ENCODE assay signal across 39 cellular contexts in the genomic region with DNA sequence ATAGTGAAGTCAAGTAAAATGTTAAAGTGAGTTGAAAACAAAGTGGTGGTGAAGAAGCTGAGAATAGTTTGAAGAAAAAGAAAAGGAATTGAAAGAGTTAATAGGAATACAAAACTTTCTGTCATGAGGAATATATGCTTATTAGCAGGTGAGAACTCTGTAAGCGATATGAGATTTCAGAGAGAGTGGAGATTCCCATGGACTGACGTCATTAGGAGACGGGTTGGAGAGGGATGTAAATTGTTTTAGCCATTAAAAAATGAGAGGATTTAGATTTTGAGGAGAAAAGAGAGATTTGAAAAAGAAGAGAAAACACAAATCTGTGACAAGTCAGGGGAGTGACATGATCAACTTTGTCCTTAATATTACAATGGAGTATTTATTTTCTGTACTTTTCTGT. TPM values are rescaled to one million over a fixed set of nuclear protein-coding genes. Genes with fewer than 3 reads are reported as not detected.
"Had no signal": no experiment of that assay in that cellular context is flagged by ENCODE, and none has a peak within 500 bp of the region (broad histone marks: within the 10 kb centered on the region; RNA-seq: fewer than 3 reads in every experiment).

No MANE protein-coding gene starts in this region.

- H3K27me3 Mint-ChIP-seq: activated B cell treated with CpG ODN at 0.5 μM for 24 hours; activated CD4-positive, alpha-beta memory T cell treated with anti-CD3 and anti-CD28 coated beads for 36 hours; activated CD4-positive, alpha-beta T cell treated with anti-CD3 and anti-CD28 coated beads, Interleukin-2, amount 10 ng/mL, durations not matched to agents 24 days and 14 days; activated CD8-positive, alpha-beta T cell treated with anti-CD3 and anti-CD28 coated beads for 36 hours; activated naive CD8-positive, alpha-beta T cell treated with anti-CD3 and anti-CD28 coated beads for 36 hours; activated T-helper 17 cell treated with anti-CD3 and anti-CD28 coated beads, Interleukin-2, amount 50 U/mL, for 72 hours; brain; central memory CD8-positive, alpha-beta T cell had no signal

- H3K36me3 ChIP-seq: adrenal gland, cardiac muscle cell had no signal

- H3K27me3 ChIP-seq: adrenal gland, cardiac muscle cell had no signal

- ATAC-seq: activated CD8-positive, alpha-beta T cell treated with anti-CD3 and anti-CD28 coated beads for 36 hours; activated naive CD4-positive, alpha-beta T cell treated with anti-CD3 and anti-CD28 coated beads, Interleukin-2, amount 50 U/mL, for 72 hours; activated T-cell treated with anti-CD3 and anti-CD28 coated beads, Interleukin-2, amount 50 U/mL, for 4 hours; activated T-cell treated with anti-CD3 and anti-CD28 coated beads, Interleukin-2, amount 50 U/mL, for 72 hours; activated T-helper 17 cell treated with anti-CD3 and anti-CD28 coated beads, Interleukin-2, amount 50 U/mL, for 72 hours had no signal

- H3K4me3 Mint-ChIP-seq: activated B cell treated with CpG ODN at 0.5 μM for 24 hours; activated CD4-positive, alpha-beta memory T cell treated with anti-CD3 and anti-CD28 coated beads for 36 hours; activated CD4-positive, alpha-beta T cell treated with anti-CD3 and anti-CD28 coated beads, Interleukin-2, amount 10 ng/mL, durations not matched to agents 24 days and 14 days; activated CD8-positive, alpha-beta T cell treated with anti-CD3 and anti-CD28 coated beads for 36 hours; activated naive CD4-positive, alpha-beta T cell treated with anti-CD3 and anti-CD28 coated beads for 36 hours; activated naive CD8-positive, alpha-beta T cell treated with anti-CD3 and anti-CD28 coated beads for 36 hours; activated T-cell treated with anti-CD3 and anti-CD28 coated beads, Interleukin-2, amount 50 U/mL, for 4 hours; activated T-cell treated with anti-CD3 and anti-CD28 coated beads, Interleukin-2, amount 50 U/mL, for 72 hours; activated T-helper 1 cell treated with anti-CD3 and anti-CD28 coated beads, Interleukin-12 subunit alpha, Interleukin-12 subunit beta, Interleukin-2, Interleukin-4 antibody, amounts not matched to agents 30 ng/mL and 10 ng/mL and 1 ng/mL, durations not matched to agents 14 hours and 24 hours and 36 hours; activated T-helper 17 cell treated with anti-CD3 and anti-CD28 coated beads, Interleukin-2, amount 50 U/mL, for 72 hours; brain; central memory CD8-positive, alpha-beta T cell; T-helper 1 cell treated with Interleukin-12 subunit alpha and Interleukin-12 subunit beta and Interleukin-4 antibody, amounts not matched to agents 30 μg/mL and 1 μg/mL, for 36 hours; T-helper 2 cell treated with Interferon-gamma antibody and Interleukin-4, amounts not matched to agents 5 μg/mL and 100 μg/mL, for 36 hours had no signal

- H3K9me3 ChIP-seq: adrenal gland had no signal

- H3K36me3 Mint-ChIP-seq: activated CD4-positive, alpha-beta memory T cell treated with anti-CD3 and anti-CD28 coated beads for 36 hours; activated naive CD4-positive, alpha-beta T cell treated with anti-CD3 and anti-CD28 coated beads, Interleukin-2, amount 50 U/mL, for 72 hours; activated naive CD8-positive, alpha-beta T cell treated with anti-CD3 and anti-CD28 coated beads for 36 hours; brain had no signal

- H3K9me3 Mint-ChIP-seq: activated B cell treated with CpG ODN at 0.5 μM for 24 hours; activated CD4-positive, alpha-beta memory T cell treated with anti-CD3 and anti-CD28 coated beads for 36 hours; activated CD4-positive, alpha-beta T cell treated with anti-CD3 and anti-CD28 coated beads, Interleukin-2, amount 10 ng/mL, durations not matched to agents 24 days and 14 days; activated CD8-positive, alpha-beta T cell treated with anti-CD3 and anti-CD28 coated beads for 36 hours; activated naive CD4-positive, alpha-beta T cell treated with anti-CD3 and anti-CD28 coated beads for 36 hours; activated naive CD8-positive, alpha-beta T cell treated with anti-CD3 and anti-CD28 coated beads for 36 hours; activated T-cell treated with anti-CD3 and anti-CD28 coated beads, Interleukin-2, amount 50 U/mL, for 4 hours; activated T-cell treated with anti-CD3 and anti-CD28 coated beads, Interleukin-2, amount 50 U/mL, for 72 hours; activated T-helper 1 cell treated with anti-CD3 and anti-CD28 coated beads, Interleukin-12 subunit alpha, Interleukin-12 subunit beta, Interleukin-2, Interleukin-4 antibody, amounts not matched to agents 30 ng/mL and 10 ng/mL and 1 ng/mL, durations not matched to agents 14 hours and 24 hours and 36 hours; activated T-helper 17 cell treated with anti-CD3 and anti-CD28 coated beads, Interleukin-2, amount 50 U/mL, for 72 hours; central memory CD8-positive, alpha-beta T cell; T-helper 1 cell treated with Interleukin-12 subunit alpha and Interleukin-12 subunit beta and Interleukin-4 antibody, amounts not matched to agents 30 μg/mL and 1 μg/mL, for 36 hours; T-helper 2 cell treated with Interferon-gamma antibody and Interleukin-4, amounts not matched to agents 5 μg/mL and 100 μg/mL, for 36 hours had no signal

- H3K4me3 ChIP-seq: adrenal gland, cardiac muscle cell had no signal

- DNase-seq: activated B cell treated with CpG ODN at 0.5 μM for 24 hours; activated CD4-positive, alpha-beta memory T cell treated with anti-CD3 and anti-CD28 coated beads for 36 hours; activated CD4-positive, alpha-beta T cell treated with anti-CD3 and anti-CD28 coated beads for 4 hours; activated CD4-positive, alpha-beta T cell treated with anti-CD3 and anti-CD28 coated beads, Interleukin-2, amount 10 ng/mL, durations not matched to agents 24 days and 14 days; activated CD4-positive, alpha-beta T cell treated with anti-CD3 and anti-CD28 coated beads, Interleukin-2, amount 50 U/mL, for 1 hour; activated CD4-positive, alpha-beta T cell treated with anti-CD3 and anti-CD28 coated beads, Interleukin-2, amount 50 U/mL, for 4 hours; activated CD4-positive, CD25-positive, alpha-beta regulatory T cell treated with anti-CD3 and anti-CD28 coated beads, Interleukin-2, amount 50 U/mL, for 72 hours; activated CD8-positive, alpha-beta memory T cell treated with anti-CD3 and anti-CD28 coated beads, Interleukin-2, amount 50 U/mL, for 4 hours; activated CD8-positive, alpha-beta T cell treated with anti-CD3 and anti-CD28 coated beads for 36 hours; activated effector memory CD4-positive, alpha-beta T cell treated with anti-CD3 and anti-CD28 coated beads, Interleukin-2, amount 50 U/mL, for 16 hours; activated gamma-delta T cell treated with Interleukin-2 at 50 U/mL for 16 hours; activated naive CD4-positive, alpha-beta T cell; activated naive CD4-positive, alpha-beta T cell treated with anti-CD3 and anti-CD28 coated beads for 36 hours; activated naive CD4-positive, alpha-beta T cell treated with anti-CD3 and anti-CD28 coated beads, Interleukin-2, amount 50 U/mL, for 16 hours; activated naive CD8-positive, alpha-beta T cell treated with anti-CD3 and anti-CD28 coated beads for 36 hours; activated T-cell treated with anti-CD3 and anti-CD28 coated beads for 4 hours; activated T-cell treated with anti-CD3 and anti-CD28 coated beads, Interleukin-2, amount 50 U/mL, for 1 hour; activated T-cell treated with anti-CD3 and anti-CD28 coated beads, Interleukin-2, amount 50 U/mL, for 4 hours; activated T-cell treated with anti-CD3 and anti-CD28 coated beads, Interleukin-2, amount 50 U/mL, for 72 hours; adrenal gland; amniotic stem cell; aorta; caudate nucleus; cerebellar nuclear complex; T-helper 2 cell; T-helper 9 cell had no signal

- H3K27ac ChIP-seq: adrenal gland, cardiac muscle cell, VCaP had no signal

- H3K4me1 Mint-ChIP-seq: activated B cell treated with CpG ODN at 0.5 μM for 24 hours; activated CD4-positive, alpha-beta T cell treated with anti-CD3 and anti-CD28 coated beads, Interleukin-2, amount 10 ng/mL, durations not matched to agents 24 days and 14 days; activated naive CD8-positive, alpha-beta T cell treated with anti-CD3 and anti-CD28 coated beads for 36 hours; activated T-helper 17 cell treated with anti-CD3 and anti-CD28 coated beads, Interleukin-2, amount 50 U/mL, for 72 hours; central memory CD8-positive, alpha-beta T cell had no signal

- H3K27ac Mint-ChIP-seq: activated B cell treated with CpG ODN at 0.5 μM for 24 hours; activated CD4-positive, alpha-beta memory T cell treated with anti-CD3 and anti-CD28 coated beads for 36 hours; activated CD4-positive, alpha-beta T cell treated with anti-CD3 and anti-CD28 coated beads, Interleukin-2, amount 10 ng/mL, durations not matched to agents 24 days and 14 days; activated CD8-positive, alpha-beta T cell treated with anti-CD3 and anti-CD28 coated beads for 36 hours; activated naive CD4-positive, alpha-beta T cell treated with anti-CD3 and anti-CD28 coated beads for 36 hours; activated naive CD4-positive, alpha-beta T cell treated with anti-CD3 and anti-CD28 coated beads, Interleukin-2, amount 50 U/mL, for 72 hours; activated naive CD8-positive, alpha-beta T cell treated with anti-CD3 and anti-CD28 coated beads for 36 hours; activated T-cell treated with anti-CD3 and anti-CD28 coated beads, Interleukin-2, amount 50 U/mL, for 72 hours; activated T-helper 1 cell treated with anti-CD3 and anti-CD28 coated beads, Interleukin-12 subunit alpha, Interleukin-12 subunit beta, Interleukin-2, Interleukin-4 antibody, amounts not matched to agents 30 ng/mL and 10 ng/mL and 1 ng/mL, durations not matched to agents 14 hours and 24 hours and 36 hours; activated T-helper 17 cell treated with anti-CD3 and anti-CD28 coated beads, Interleukin-2, amount 50 U/mL, for 72 hours; brain; T-helper 1 cell treated with Interleukin-12 subunit alpha and Interleukin-12 subunit beta and Interleukin-4 antibody, amounts not matched to agents 30 μg/mL and 1 μg/mL, for 36 hours; T-helper 2 cell treated with Interferon-gamma antibody and Interleukin-4, amounts not matched to agents 5 μg/mL and 100 μg/mL, for 36 hours had no signal

- FAIRE-seq: bronchial epithelial cell, TTC549 had no signal

RNA-seq across cellular contexts. Expression of gene NDST4, which starts 11.7 kb away (rescaled TPM):
- total RNA-seq: activated B cell treated with CpG ODN at 0.5 μM for 24 hours; activated CD4-positive, alpha-beta memory T cell treated with anti-CD3 and anti-CD28 coated beads for 36 hours; activated CD4-positive, alpha-beta T cell treated with anti-CD3 and anti-CD28 coated beads, Interleukin-2, amount 10 ng/mL, durations not matched to agents 24 days and 14 days; activated CD8-positive, alpha-beta memory T cell treated with anti-CD3 and anti-CD28 coated beads for 36 hours; activated CD8-positive, alpha-beta T cell treated with anti-CD3 and anti-CD28 coated beads for 36 hours; activated naive CD4-positive, alpha-beta T cell treated with anti-CD3 and anti-CD28 coated beads for 36 hours; activated naive CD4-positive, alpha-beta T cell treated with anti-CD3 and anti-CD28 coated beads, Interleukin-2, amount 50 U/mL, for 72 hours; activated naive CD8-positive, alpha-beta T cell treated with anti-CD3 and anti-CD28 coated beads for 36 hours; activated T-cell treated with anti-CD3 and anti-CD28 coated beads, Interleukin-2, amount 50 U/mL, for 4 hours; activated T-cell treated with anti-CD3 and anti-CD28 coated beads, Interleukin-2, amount 50 U/mL, for 72 hours; activated T-helper 1 cell treated with anti-CD3 and anti-CD28 coated beads, Interleukin-12 subunit alpha, Interleukin-12 subunit beta, Interleukin-2, Interleukin-4 antibody, amounts not matched to agents 30 ng/mL and 10 ng/mL and 1 ng/mL, durations not matched to agents 14 hours and 24 hours and 36 hours; activated T-helper 17 cell treated with anti-CD3 and anti-CD28 coated beads, Interleukin-2, amount 50 U/mL, for 72 hours; adrenal gland; aorta; bronchial epithelial cell; cardiac muscle cell; chondrocyte had no signal
- polyA plus RNA-seq: aorta, cardiac muscle cell had no signal
